8 cellular contexts compared by ENCODE assay signal in the genomic region with DNA sequence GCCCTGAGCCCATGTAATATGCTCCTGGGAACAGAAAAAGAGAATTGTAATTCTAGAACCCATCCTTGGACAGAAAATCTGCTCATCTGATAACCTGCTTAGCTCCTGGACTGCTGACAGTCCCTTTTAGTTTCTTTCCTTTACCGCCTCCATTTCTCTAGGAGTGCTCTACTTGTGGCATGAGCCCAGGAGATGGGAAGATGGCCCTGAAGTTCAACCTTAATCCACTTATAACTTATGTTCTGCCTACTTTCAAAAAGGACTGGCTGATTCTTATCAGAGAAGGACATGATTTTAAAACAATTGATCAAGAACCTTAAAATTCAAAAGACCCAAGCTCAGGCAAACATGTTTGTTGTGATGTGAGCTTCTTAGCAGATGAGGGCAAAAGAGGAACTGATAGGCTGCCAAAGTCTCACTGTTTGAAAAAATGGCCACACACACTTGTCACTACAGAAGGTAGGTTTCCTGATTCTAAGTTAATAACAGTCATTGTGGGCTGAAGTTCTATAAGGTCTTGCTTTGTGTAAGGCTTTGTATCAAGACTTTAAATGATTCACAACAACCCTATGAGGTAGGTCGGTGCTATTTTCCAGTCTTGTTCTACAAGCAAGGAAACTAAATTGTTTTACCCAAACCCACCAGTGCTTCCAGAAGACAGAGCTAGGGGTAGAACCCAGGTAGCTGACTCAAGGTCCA.
DNase-seq lines count a peak whose midpoint lies in the region; ATAC-seq and TF ChIP-seq lines count a peak whose summit lies in the region.

No MANE protein-coding gene starts in this region.

- peaks cover 0 to 21% (median 4%) of the 10 kb centered on the region in 3 donors for H3K36me3 ChIP-seq in tibial nerve
- peaks cover 0 to 3% of the 10 kb centered on the region in 2 experiments for H3K36me3 ChIP-seq in SK-N-SH (replicated peaks in 1 of 2; ENCODE audit: control insufficient read depth in 1 of 2, insufficient read depth in 2 of 2, low read length in 1 of 2)

- H3K27me3 Mint-ChIP-seq in activated CD4-positive, alpha-beta T cell treated with anti-CD3 and anti-CD28 coated beads, Interleukin-2, amount 10 ng/mL, durations not matched to agents 24 days and 14 days = no peaks in the 10 kb centered on the region

- peak; percentile 65 for ATAC-seq in HG02852 (IDR thresholded peaks at IDR 0.05; ENCODE audit: unreplicated experiment)
- ATAC-seq in stimulated activated naive CD8-positive, alpha-beta T cell treated with anti-CD3 and anti-CD28 coated beads, Interleukin-15, Interleukin-2, amounts not matched to agents 100 U/mL and 50 U/mL, for 24 hours = peak; percentile 69

- H3K9me3 Mint-ChIP-seq in activated CD4-positive, alpha-beta T cell treated with anti-CD3 and anti-CD28 coated beads, Interleukin-2, amount 10 ng/mL, durations not matched to agents 24 days and 14 days = peaks cover 5% of the 10 kb centered on the region

- H3K9me3 ChIP-seq in tibial nerve (no peaks in the 10 kb centered on the region), SK-N-SH (no peaks in the 10 kb centered on the region)

- peaks cover 26% of the 10 kb centered on the region for H3K36me3 Mint-ChIP-seq in activated CD4-positive, alpha-beta T cell treated with anti-CD3 and anti-CD28 coated beads, Interleukin-2, amount 10 ng/mL, durations not matched to agents 24 days and 14 days (ENCODE audit: low read depth)

- no peak for TF ChIP-seq POLR2A in tibial nerve (IDR thresholded peaks at IDR 0.05)

- CTCF ChIA-PET in SK-N-SH (lab: Yijun Ruan, JAX) = interaction anchor here (0.6 to 2.6 kb wide), 5 partner anchors 12 to 818 kb away, joined by 3 to 11 read pairs (median 3); no protein-coding TSS in a partner anchor

- H3K9ac ChIP-seq in SK-N-SH = no peak overlapping the region

- H3K79me2 ChIP-seq in SK-N-SH (ENCODE audit: insufficient read depth) = no peaks in the 10 kb centered on the region

- intact Hi-C loops in activated CD4-positive, alpha-beta T cell treated with anti-CD3 and anti-CD28 coated beads, Interleukin-2, amount 10 ng/mL, durations not matched to agents 24 days and 14 days (cut with micrococcal nuclease) = loop anchor here (1.0 to 5.0 kb wide), 4 partner anchors 27 to 114 kb away; no protein-coding TSS in a partner anchor

- TF ChIP-seq EP300 in tibial nerve (IDR thresholded peaks at IDR 0.05) (no peak), SK-N-SH (IDR thresholded peaks at IDR 0.05; ENCODE audit: borderline replicate concordance in 1 of 2, low read depth in 1 of 2, low read length in 1 of 2) (no peak)

- TF ChIP-seq RAD21 in SK-N-SH (IDR thresholded peaks at IDR 0.05; ENCODE audit: low read length) = no peak

- H3K27ac ChIP-seq in tibial nerve (peak overlapping the region in 1 of 4 donors; percentile 73), SK-N-SH (ENCODE audit: low read depth in 2 of 2, low read length in 1 of 2) (no peak overlapping the region)

- H2AFZ ChIP-seq in SK-N-SH (ENCODE audit: low read depth) = no peak overlapping the region

- H3K4me1 ChIP-seq in tibial nerve (peaks cover 0 to 29% (median 2%) of the 10 kb centered on the region in 4 donors), SK-N-SH (ENCODE audit: control insufficient read depth in 1 of 2, insufficient read depth in 2 of 2, low read depth in 1 of 2, low read length in 1 of 2) (peaks cover 0 to 2% of the 10 kb centered on the region in 2 experiments; a peak in 1 of 4 replicates)

- DNase-seq in activated CD4-positive, alpha-beta T cell treated with anti-CD3 and anti-CD28 coated beads, Interleukin-2, amount 10 ng/mL, durations not matched to agents 24 days and 14 days = no peak
- DNase-seq in activated CD4-positive, alpha-beta T cell treated with anti-CD3 and anti-CD28 coated beads, Interleukin-2, amount 50 U/mL, for 48 hours = no peak
- DNase-seq in SK-N-DZ (ENCODE audit: low spot score) = peak; percentile 51
- no peak for DNase-seq in stimulated activated naive CD8-positive, alpha-beta T cell treated with anti-CD3 and anti-CD28 coated beads, Interleukin-15, Interleukin-2, amounts not matched to agents 100 U/mL and 50 U/mL, for 24 hours
- DNase-seq in central memory CD4-positive, alpha-beta T cell = no peak
- no peak for DNase-seq in tibial nerve (ENCODE audit: low spot score in 2 of 2)
- no peak for DNase-seq in SK-N-SH

- no peak for TF ChIP-seq CTCF in tibial nerve (IDR thresholded peaks at IDR 0.05)
- no peak for TF ChIP-seq CTCF in SK-N-SH (IDR thresholded peaks at IDR 0.05)

- H4K20me1 ChIP-seq in SK-N-SH (ENCODE audit: insufficient read depth) = no peaks in the 10 kb centered on the region

- no peaks in the 10 kb centered on the region for H3K9me2 ChIP-seq in SK-N-SH

- peak overlapping the region; percentile 64 for H3K4me3 Mint-ChIP-seq in activated CD4-positive, alpha-beta T cell treated with anti-CD3 and anti-CD28 coated beads, Interleukin-2, amount 10 ng/mL, durations not matched to agents 24 days and 14 days

- POLR2A ChIA-PET in SK-N-SH (lab: Yijun Ruan, JAX) = no interaction called here

- H3K27ac Mint-ChIP-seq in activated CD4-positive, alpha-beta T cell treated with anti-CD3 and anti-CD28 coated beads, Interleukin-2, amount 10 ng/mL, durations not matched to agents 24 days and 14 days = peak overlapping the region; percentile 89

- H3K4me3 ChIP-seq in tibial nerve (no peak overlapping the region), SK-N-SH (ENCODE audit: low read depth in 2 of 2, low read length in 1 of 2) (no peak overlapping the region)

- no peak overlapping the region for H3K4me2 ChIP-seq in SK-N-SH

- no peaks in the 10 kb centered on the region for H3F3A ChIP-seq in SK-N-SH (replicated peaks; ENCODE audit: insufficient read depth)

- H3K4me1 Mint-ChIP-seq in activated CD4-positive, alpha-beta T cell treated with anti-CD3 and anti-CD28 coated beads, Interleukin-2, amount 10 ng/mL, durations not matched to agents 24 days and 14 days = peaks cover 58% of the 10 kb centered on the region

- 89 to 90% methylated on average over 2 of the region's 2 CpGs for WGBS in tibial nerve, 2 donors
- 90% methylated on average over 2 of the region's 2 CpGs for WGBS in SK-N-SH (ENCODE audit: low lambda C conversion rate)

- H3K27me3 ChIP-seq in tibial nerve = no peaks in the 10 kb centered on the region
- no peaks in the 10 kb centered on the region for H3K27me3 ChIP-seq in SK-N-SH (ENCODE audit: insufficient read depth)

TF ChIP-seq in SK-N-SH, 30 proteins besides CTCF, POLR2A, EP300 and RAD21:
- TF ChIP-seq JUND (IDR thresholded peaks at IDR 0.05) (no peak), MEF2A (IDR thresholded peaks at IDR 0.05; ENCODE audit: borderline replicate concordance, low read depth) (no peak), MXI1 (IDR thresholded peaks at IDR 0.05; ENCODE audit: low read depth, low read length) (no peak), RCOR1 (IDR thresholded peaks at IDR 0.05; ENCODE audit: low read length) (no peak), EZH2phosphoT487 (IDR thresholded peaks at IDR 0.05; ENCODE audit: borderline replicate concordance, low read depth) (no peak), RXRA (IDR thresholded peaks at IDR 0.05; ENCODE audit: borderline replicate concordance, low read depth) (no peak), TEAD4 (IDR thresholded peaks at IDR 0.05; ENCODE audit: borderline replicate concordance, insufficient read depth) (no peak), SMC3 (IDR thresholded peaks at IDR 0.05; ENCODE audit: low read depth, low read length) (no peak), YY1 (IDR thresholded peaks at IDR 0.05; ENCODE audit: low read depth) (no peak), TCF12 (IDR thresholded peaks at IDR 0.05) (no peak), NFIC (IDR thresholded peaks at IDR 0.05; ENCODE audit: borderline replicate concordance) (no peak), FOSL2 (IDR thresholded peaks at IDR 0.05; ENCODE audit: borderline replicate concordance, low read depth) (no peak), GATA2 (CRISPR knock-in tag; IDR thresholded peaks at IDR 0.05) (no peak)
